Comparison of ENCODE assay signal across 18 cellular contexts in the genomic region with DNA sequence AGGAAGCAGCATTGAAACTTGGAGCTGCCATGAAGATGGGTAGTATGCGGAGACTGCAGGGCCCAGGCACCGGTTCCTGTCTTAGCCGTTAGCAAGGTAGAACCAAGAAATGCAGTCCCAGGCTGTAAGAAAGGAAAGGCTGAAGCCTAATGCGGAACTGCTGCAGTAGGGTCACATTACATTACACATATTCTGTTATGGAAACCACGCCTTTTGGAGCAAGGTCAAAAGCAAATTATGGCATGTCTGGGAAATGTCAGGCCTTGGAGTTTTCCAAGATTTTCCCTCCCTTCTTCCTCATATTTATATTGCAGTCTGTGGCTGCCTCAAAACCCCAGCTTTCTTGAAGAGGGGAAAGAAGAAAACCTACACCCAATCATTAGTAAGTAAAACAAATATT.
DNase-seq lines count a peak whose midpoint lies in the region; ATAC-seq and TF ChIP-seq lines count a peak whose summit lies in the region.
"Had no signal": no experiment of that assay in that cellular context is flagged by ENCODE, and none has a peak within 500 bp of the region (broad histone marks: within the 10 kb centered on the region; RNA-seq: fewer than 3 reads in every experiment).

No MANE protein-coding gene starts in this region.

- no TSS peak for BruUV-seq in Caco-2 (replicated peaks; lab: Mats Ljungman, UMichigan)

- H3K27me3 ChIP-seq in right cardiac atrium (ENCODE audit: control insufficient read depth, insufficient read depth) (no peaks in the 10 kb centered on the region), adrenal gland (no peaks in the 10 kb centered on the region), Caco-2 (replicated peaks; ENCODE audit: control insufficient read depth, insufficient read depth, low read length) (no peaks in the 10 kb centered on the region)

- intact Hi-C loops in right cardiac atrium (cut with DNase I) = no loop called here
- intact Hi-C loops in cardiac septum (cut with DNase I) = no loop called here
- intact Hi-C loops in left colon (cut with DNase I, micrococcal nuclease) = no loop called here
- intact Hi-C loops in sciatic nerve (cut with DNase I) = no loop called here
- intact Hi-C loops in adrenal gland (cut with DNase I) = no loop called here
- intact Hi-C loops in Caco-2 (cut with micrococcal nuclease; ENCODE audit: unreplicated experiment) = no loop called here

- H3K4me1 ChIP-seq in right cardiac atrium (ENCODE audit: control insufficient read depth, insufficient read depth, low read length) (peaks cover 2% of the 10 kb centered on the region), adrenal gland (replicated peaks in 1 of 2) (no peaks in the 10 kb centered on the region), Caco-2 (no peaks in the 10 kb centered on the region)
- H3K4me1 ChIP-seq: A549, HAP-1 had no signal

- H3K9me3 ChIP-seq in right cardiac atrium (ENCODE audit: control insufficient read depth, low read length) (no peaks in the 10 kb centered on the region), adrenal gland (replicated peaks in 1 of 3) (no peaks in the 10 kb centered on the region), Caco-2 (no peaks in the 10 kb centered on the region)
- H3K9me3 ChIP-seq: A549, HAP-1 had no signal

- CTCF ChIA-PET in Caco-2 (lab: Charles Lee) = no interaction called here

- no peaks in the 10 kb centered on the region for H3K4me1 Mint-ChIP-seq in Caco-2 (ENCODE audit: low read depth, unreplicated experiment)

- no peak overlapping the region for H3K27ac Mint-ChIP-seq in Caco-2 (ENCODE audit: unreplicated experiment)

- no peak for TF ChIP-seq POLR2A in adrenal gland (IDR thresholded peaks at IDR 0.05)

- H3K36me3 Mint-ChIP-seq in Caco-2 (ENCODE audit: insufficient read depth, unreplicated experiment) = no peaks in the 10 kb centered on the region

- H3K4me3 Mint-ChIP-seq in Caco-2 (ENCODE audit: unreplicated experiment) = no peak overlapping the region

- no peak for TF ChIP-seq CTCF in adrenal gland (IDR thresholded peaks at IDR 0.05)
- TF ChIP-seq CTCF in Caco-2 (IDR thresholded peaks at IDR 0.05; ENCODE audit: insufficient read depth in 1 of 2, low read depth in 1 of 2, low read length in 1 of 2, severe bottlenecking in 1 of 2, unreplicated experiment in 1 of 2) = no peak

- ATAC-seq in right cardiac atrium (peak; percentile 40 to 48), left colon (peak; percentile 81), sciatic nerve (peak; percentile 44)
- ATAC-seq: A549 had no signal

- no peaks in the 10 kb centered on the region for H3K9me3 Mint-ChIP-seq in Caco-2 (ENCODE audit: unreplicated experiment)

- H3K27me3 Mint-ChIP-seq in Caco-2 (ENCODE audit: insufficient read depth, unreplicated experiment) = no peaks in the 10 kb centered on the region

- H3K4me3 ChIP-seq in right cardiac atrium (ENCODE audit: low read length) (no peak overlapping the region), adrenal gland (no peak overlapping the region), Caco-2 (ENCODE audit: low read depth, low read length) (no peak overlapping the region)
- H3K4me3 ChIP-seq: A549, HAP-1 had no signal

- H3K27ac ChIP-seq in right cardiac atrium (ENCODE audit: low read length) (peak overlapping the region; percentile 43), adrenal gland (no peak overlapping the region)
- H3K27ac ChIP-seq: A549 had no signal

- no peak for DNase-seq in right cardiac atrium
- DNase-seq in cardiac septum (ENCODE audit: low spot score) = no peak
- DNase-seq in left colon = no peak
- DNase-seq in sciatic nerve (ENCODE audit: low spot score) = no peak
- no peak for DNase-seq in adrenal gland
- no peak for DNase-seq in Caco-2
- DNase-seq in NCI-H1436 treated with DMSO at 0.1 percent for 48 hours (lab: John Stamatoyannopoulos, UW) = no peak
- DNase-seq: AML-193, Calu3, DMS79, Kasumi-1, NCI-H2029 treated with DMSO at 0.1 percent for 48 hours, NCI-H2227 treated with DMSO at 0.1 percent for 48 hours, NCI-H526, OCI-M1, RPMI8226 had no signal

- 63% methylated on average over 5 of the region's 5 CpGs for whole genome bisulfite sequencing in right cardiac atrium
- WGBS in adrenal gland, 4 donors = 53 to 79% (median 66%) methylated on average over 5 of the region's 5 CpGs

- POLR2A ChIA-PET in Caco-2 (lab: Charles Lee) = no interaction called here

- H3K36me3 ChIP-seq in adrenal gland (replicated peaks in 1 of 2) (no peaks in the 10 kb centered on the region), Caco-2 (ENCODE audit: control insufficient read depth, insufficient read depth, low read length) (no peaks in the 10 kb centered on the region)
- H3K36me3 ChIP-seq: HAP-1 had no signal
